ENCODE assay signal across 8 cellular contexts in genomic region chr6:143279385-143279784, GRCh38.
A peak's percentile ranks its signal among the peaks of the same experiment; 100 is the strongest.
DNase-seq lines count a peak whose midpoint lies in the region; ATAC-seq and TF ChIP-seq lines count a peak whose summit lies in the region.
"Had no signal": no experiment of that assay in that cellular context is flagged by ENCODE, and none has a peak within 500 bp of the region (broad histone marks: within the 10 kb centered on the region; RNA-seq: fewer than 3 reads in every experiment).

No MANE protein-coding gene starts in this region.

- H3K27me3 Mint-ChIP-seq in nephron progenitor cell (ENCODE audit: low read depth, poor library complexity): no peaks in the 10 kb centered on the region

- H3K9me3 Mint-ChIP-seq in nephron progenitor cell: no peaks in the 10 kb centered on the region

- TF ChIP-seq CTCF in GM10266 (IDR thresholded peaks at IDR 0.05; ENCODE audit: control insufficient read depth, insufficient read depth, low read depth, missing control alignments): peak; percentile 21
- TF ChIP-seq CTCF in choroid plexus epithelial cell (conservative IDR thresholded peaks at IDR 0.05; ENCODE audit: low read depth, low read length): peak; percentile 61
- TF ChIP-seq CTCF in nephron progenitor cell (IDR thresholded peaks at IDR 0.05): peak; percentile 18

- H3K4me3 Mint-ChIP-seq in nephron progenitor cell: no peak overlapping the region

- no peak overlapping the region for H3K27ac Mint-ChIP-seq in nephron progenitor cell

- H3K36me3 Mint-ChIP-seq in nephron progenitor cell (ENCODE audit: low read depth): peaks cover 7% of the 10 kb centered on the region

- ATAC-seq in GM18502 (IDR thresholded peaks at IDR 0.05; ENCODE audit: poor library complexity, unreplicated experiment): no peak

- H3K4me3 ChIP-seq in choroid plexus epithelial cell (ENCODE audit: low read depth, low read length): no peak overlapping the region
- H3K4me3 ChIP-seq: skin epidermis had no signal

- in situ Hi-C loops in KBM-7 (cut with MboI; ENCODE audit: low pct_unique_long_range_greater_than_20kb, low sequenced_read_pairs): no loop called here

- peak; percentile 11 for DNase-seq in GM10266 (ENCODE audit: extremely low spot score)
- peak; percentile 21 for DNase-seq in KBM-7
- peak; percentile 56 for DNase-seq in choroid plexus epithelial cell (ENCODE audit: low read depth)
- peak; percentile 14 for DNase-seq in nephron progenitor cell
- no peak for DNase-seq in activated gamma-delta T cell (lab: John Stamatoyannopoulos, UW)
- no peak for DNase-seq in SKM-1 (lab: John Stamatoyannopoulos, UW; ENCODE audit: unreplicated experiment)

- no peaks in the 10 kb centered on the region for H3K4me1 Mint-ChIP-seq in nephron progenitor cell

Comparison
In these comparisons a context has a peak if more than half of its experiments do, and no peak if none do; other contexts are left out.
1. DNase-seq: peak in GM10266 (single experiment), KBM-7 (single experiment), choroid plexus epithelial cell (single experiment) and nephron progenitor cell (single experiment); none in activated gamma-delta T cell (single experiment) and SKM-1 (single experiment).
2. Peak in every context shown above with its lines, with median percentiles within 50 percentile points of each other: CTCF ChIP-seq.